Comparison of ENCODE assay signal across 18 cellular contexts in genomic region chr9:134637241-134637640, GRCh38. TPM values are rescaled to one million over a fixed set of nuclear protein-coding genes. Genes with fewer than 3 reads are reported as not detected.
DNase-seq lines count a peak whose midpoint lies in the region; TF ChIP-seq lines count a peak whose summit lies in the region.
"Had no signal": no experiment of that assay in that cellular context is flagged by ENCODE, and none has a peak within 500 bp of the region (broad histone marks: within the 10 kb centered on the region; RNA-seq: fewer than 3 reads in every experiment).

No MANE protein-coding gene starts in this region.

- H3K27me3 ChIP-seq in BLaER1 (no peaks in the 10 kb centered on the region), MG63 (no peaks in the 10 kb centered on the region), transverse colon (peaks cover 18% of the 10 kb centered on the region), GM23248 (replicated peaks; ENCODE audit: insufficient read depth) (no peaks in the 10 kb centered on the region)
- H3K27me3 ChIP-seq: vagina had no signal

- no peak overlapping the region for H3K4me3 ChIP-seq in BLaER1
- no peak overlapping the region for H3K4me3 ChIP-seq in MG63
- no peak overlapping the region for H3K4me3 ChIP-seq in foreskin fibroblast (ENCODE audit: low read depth in 1 of 2, low read length in 2 of 2)
- no peak overlapping the region for H3K4me3 ChIP-seq in transverse colon
- no peak overlapping the region for H3K4me3 ChIP-seq in GM23248
- H3K4me3 ChIP-seq: vagina had no signal

- H3K4me2 ChIP-seq in BLaER1 (peak overlapping the region; percentile 99), GM23248 (ENCODE audit: unreplicated experiment) (no peak overlapping the region)

- TF ChIP-seq CTCF in foreskin fibroblast (IDR thresholded peaks at IDR 0.05; ENCODE audit: low read depth, low read length) (peak; percentile 7), transverse colon (IDR thresholded peaks at IDR 0.05) (no peak)

- no peak for TF ChIP-seq EP300 in transverse colon (IDR thresholded peaks at IDR 0.05; ENCODE audit: low read depth)

- DNase-seq in MG63: peak; percentile 25
- DNase-seq in foreskin fibroblast: no peak
- DNase-seq in posterior vena cava (ENCODE audit: low spot score): peak; percentile 86
- DNase-seq in transverse colon: no peak
- no peak for DNase-seq in retina
- DNase-seq in activated CD8-positive, alpha-beta memory T cell treated with anti-CD3 and anti-CD28 coated beads, Interleukin-2, amount 50 U/mL, for 48 hours: no peak
- DNase-seq in GM23248: no peak
- DNase-seq: activated CD4-positive, alpha-beta T cell treated with anti-CD3 and anti-CD28 coated beads, Interleukin-2, amount 50 U/mL, for 48 hours; activated naive CD8-positive, alpha-beta T cell treated with anti-CD3 and anti-CD28 coated beads, Interleukin-2, amount 10 ng/mL, durations not matched to agents 7 days and 5 days; activated T-cell treated with anti-CD3 and anti-CD28 coated beads, Interleukin-2, amount 50 U/mL, for 72 hours; cerebellar nuclear complex; NCI-H2081; NCI-H526; occipital lobe; stimulated activated naive CD8-positive, alpha-beta T cell treated with anti-CD3 and anti-CD28 coated beads, Interleukin-15, Interleukin-2, amounts not matched to agents 100 U/mL and 50 U/mL, for 24 hours; SW 1271 had no signal

- 57% methylated on average over 12 of the region's 12 CpGs; no CpG with 5 or more reads in 1 of the 2 donors for WGBS in transverse colon (ENCODE audit: low coverage in 1 of 2), 2 donors
- WGBS in GM23248 (ENCODE audit: low coverage in 1 of 2, low lambda C conversion rate in 2 of 2, missing lambda C conversion rate in 2 of 2), 2 experiments: 87% methylated on average over 12 of the region's 12 CpGs

- H2AFZ ChIP-seq in GM23248: no peak overlapping the region

- in situ Hi-C loops in transverse colon (cut with MboI; ENCODE audit: low pct_ligation_motif_present in 1 of 4, low pct_unique_long_range_greater_than_20kb in 1 of 4, low sequenced_read_pairs in 3 of 4) (no loop called here), GM23248 (cut with MboI) (no loop called here)

- intact Hi-C loops in posterior vena cava (cut with DNase I) (loop anchor here in 1 of 2 donors (5.0 kb wide), 1 partner anchor 180 kb away; no protein-coding TSS in a partner anchor), transverse colon (cut with DNase I; ENCODE audit: low total_unique reads) (no loop called here)

- H3K27ac ChIP-seq in BLaER1 (peak overlapping the region; percentile 76), transverse colon (no peak overlapping the region), GM23248 (no peak overlapping the region)
- H3K27ac ChIP-seq: vagina had no signal

- H3F3A ChIP-seq in GM23248 (ENCODE audit: insufficient read depth): peaks cover 6% of the 10 kb centered on the region; the same call in 1 of the 2 replicates

- H3K9ac ChIP-seq in BLaER1: peak overlapping the region; percentile 52; the same call in 1 of the 2 replicates
- no peak overlapping the region for H3K9ac ChIP-seq in GM23248

- H3K4me1 ChIP-seq in BLaER1: peaks cover 89% of the 10 kb centered on the region
- H3K4me1 ChIP-seq in transverse colon: peaks cover 0 to 13% (median 0%) of the 10 kb centered on the region in 4 donors
- peaks cover 7% of the 10 kb centered on the region; the same call in 1 of the 2 replicates for H3K4me1 ChIP-seq in GM23248 (ENCODE audit: insufficient read depth)

- H4K20me1 ChIP-seq in BLaER1: no peaks in the 10 kb centered on the region
- no peaks in the 10 kb centered on the region for H4K20me1 ChIP-seq in GM23248 (ENCODE audit: insufficient read depth)

- no peak for TF ChIP-seq POLR2A in transverse colon (IDR thresholded peaks at IDR 0.05)

- H3K79me2 ChIP-seq in GM23248 (ENCODE audit: insufficient read depth): peaks cover 4% of the 10 kb centered on the region

- H3K9me2 ChIP-seq in GM23248 (ENCODE audit: insufficient read depth): no peaks in the 10 kb centered on the region

- peaks cover 12% of the 10 kb centered on the region; the same call in 1 of the 2 replicates for H3K9me3 ChIP-seq in BLaER1
- H3K9me3 ChIP-seq in MG63: no peaks in the 10 kb centered on the region
- H3K9me3 ChIP-seq in transverse colon: no peaks in the 10 kb centered on the region
- no peaks in the 10 kb centered on the region for H3K9me3 ChIP-seq in GM23248 (ENCODE audit: low read depth)
- H3K9me3 ChIP-seq: vagina had no signal

- H3K36me3 ChIP-seq in BLaER1: no peaks in the 10 kb centered on the region
- no peaks in the 10 kb centered on the region for H3K36me3 ChIP-seq in MG63
- H3K36me3 ChIP-seq in transverse colon: no peaks in the 10 kb centered on the region
- no peaks in the 10 kb centered on the region for H3K36me3 ChIP-seq in GM23248 (ENCODE audit: low read depth)
- H3K36me3 ChIP-seq: vagina had no signal

RNA-seq across cellular contexts. Expression of gene COL5A1, which starts 4.4 kb away (rescaled TPM):
- total RNA-seq in MG63 (2014; rRNA removed; shearing (Covaris generic); ENCODE audit: low replicate concordance): 78.9 and 92.0 TPM in 2 replicates
- 100 to 1,000 TPM in 1 of 2 donors, 10 to 100 TPM in 1; 71.1 to 196 TPM for total RNA-seq in posterior vena cava
- 10 to 100 TPM in 2 of 4 donors, 1 to 10 TPM in 2; 7.1 to 69.3 (median 16.1) TPM for total RNA-seq in transverse colon
- total RNA-seq in GM23248 (2014; rRNA removed; shearing (Covaris generic)): 812 and 897 TPM in 2 replicates
- 206 and 211 TPM in 2 replicates for polyA plus RNA-seq in GM23248 (2016; fragmentation: Nextera tagmentation; extraction: Ambion mirVana)

Comparison
In these comparisons a context has a peak if more than half of its experiments do, and no peak if none do; other contexts are left out.
1. DNase-seq: peak in MG63 (single experiment) and posterior vena cava (single experiment); none in foreskin fibroblast (0 of 2), transverse colon (single experiment), retina (single experiment), activated CD8-positive, alpha-beta memory T cell treated with anti-CD3 and anti-CD28 coated beads, Interleukin-2, amount 50 U/mL, for 48 hours (single experiment) and GM23248 (single experiment).